ENCODE assay signal across 21 cellular contexts in the genomic region with DNA sequence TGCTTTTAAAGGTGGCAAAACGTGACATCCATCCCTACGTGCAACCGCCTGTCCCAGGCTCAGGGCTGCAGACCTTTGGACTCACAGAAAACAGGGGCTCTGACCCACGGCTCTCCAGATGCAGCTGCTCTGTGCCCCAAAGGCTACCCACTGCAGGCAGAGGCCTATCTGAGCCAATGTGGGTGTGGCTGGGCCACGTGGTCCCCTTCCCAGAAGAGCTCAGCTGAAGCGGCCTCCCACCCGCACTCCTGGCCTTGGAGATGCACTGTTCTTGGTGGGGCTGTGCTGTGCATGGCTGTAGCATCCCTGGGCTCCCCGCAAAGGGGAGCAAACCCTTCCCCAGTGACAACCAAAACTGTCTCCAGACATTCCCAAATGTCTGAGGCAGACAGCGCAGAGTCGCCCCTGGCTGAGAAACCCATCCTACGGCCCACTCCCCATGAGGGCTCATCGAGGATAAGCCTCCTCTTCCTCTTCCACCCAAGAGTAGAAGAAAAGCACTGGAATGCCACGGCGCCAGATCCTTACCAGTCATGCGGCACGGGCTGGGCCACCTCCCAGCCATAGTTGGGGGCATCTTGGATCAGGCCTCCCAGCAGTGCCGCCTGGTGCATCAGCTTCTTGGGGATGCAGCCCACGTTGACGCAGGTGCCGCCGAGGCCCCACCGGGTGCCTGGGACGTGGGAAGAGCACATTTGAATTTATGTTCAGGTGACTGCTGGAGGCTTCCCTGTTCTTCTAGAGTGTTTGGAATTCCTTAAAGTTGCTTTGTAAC. TPM values are rescaled to one million over a fixed set of nuclear protein-coding genes. Genes with fewer than 3 reads are reported as not detected.
DNase-seq lines count a peak whose midpoint lies in the region; ATAC-seq, FAIRE-seq and TF ChIP-seq lines count a peak whose summit lies in the region.
"Had no signal": no experiment of that assay in that cellular context is flagged by ENCODE, and none has a peak within 500 bp of the region (broad histone marks: within the 10 kb centered on the region; RNA-seq: fewer than 3 reads in every experiment).

No MANE protein-coding gene starts in this region.

- in situ Hi-C loops in K562 (cut with MboI) = no loop called here

- H3K4me3 Mint-ChIP-seq in T-helper 17 cell = no peak overlapping the region
- H3K4me3 Mint-ChIP-seq: B cell; CD4-positive, CD25-positive, alpha-beta regulatory T cell; CD8-positive, alpha-beta memory T cell; IgD-negative memory B cell had no signal

- intact Hi-C loops in K562 (cut with micrococcal nuclease) = no loop called here

- FAIRE-seq in K562 (lab: Jason Lieb, UNC) = no peak
- FAIRE-seq: GM12878, HepG2 had no signal

- H3K4me1 ChIP-seq in K562 (replicated peaks in 1 of 2; ENCODE audit: control insufficient read depth in 2 of 2, insufficient read depth in 2 of 2, low read length in 2 of 2) = peaks cover 0 to 26% of the 10 kb centered on the region in 2 experiments; a peak in 4 of 5 replicates
- H3K4me1 ChIP-seq: HAP-1 had no signal

- ATAC-seq in K562 (peak; percentile 80), omental fat pad (ENCODE audit: low FRiP score) (peak; percentile 22), HG02759 (IDR thresholded peaks at IDR 0.05; ENCODE audit: unreplicated experiment) (no peak), HG03097 (IDR thresholded peaks at IDR 0.05; ENCODE audit: low FRiP score, unreplicated experiment) (no peak), HG03135 (IDR thresholded peaks at IDR 0.05; ENCODE audit: unreplicated experiment) (no peak), T-helper 17 cell (no peak)
- ATAC-seq: GM12878, HepG2 had no signal

- CTCF ChIA-PET in K562 (lab: Yijun Ruan, JAX; ENCODE audit: low intra/inter-chr PET ratio) = no interaction called here

- TF ChIP-seq RAD21 in K562 (CRISPR knock-in tag; conservative IDR thresholded peaks at IDR 0.05 in 1 of 2, IDR thresholded peaks at IDR 0.05 in 1 of 2) = no peak

- 70% methylated on average over 23 of the region's 23 CpGs for WGBS in K562 (ENCODE audit: insufficient coverage, low coverage, missing lambda C conversion rate)

- H3K9ac ChIP-seq in K562 (ENCODE audit: insufficient read depth in 1 of 2, low read depth in 2 of 2, low read length in 2 of 2) = peak overlapping the region in 1 of 2 experiments; percentile 68; a peak in 2 of 4 replicates
- H3K9ac ChIP-seq: KMS-11 had no signal

- no peak overlapping the region for H3K27ac ChIP-seq in K562 (ENCODE audit: extremely low read depth, low read depth, low read length)
- H3K27ac ChIP-seq: KMS-11 had no signal

- no peaks in the 10 kb centered on the region for H3K27me3 Mint-ChIP-seq in T-helper 17 cell
- H3K27me3 Mint-ChIP-seq: B cell; CD4-positive, CD25-positive, alpha-beta regulatory T cell; CD8-positive, alpha-beta memory T cell; IgD-negative memory B cell had no signal

- no peak overlapping the region for H3K27ac Mint-ChIP-seq in T-helper 17 cell
- H3K27ac Mint-ChIP-seq: CD8-positive, alpha-beta memory T cell; IgD-negative memory B cell had no signal

- TF ChIP-seq POLR2A in K562 (conservative IDR thresholded peaks at IDR 0.05) = no peak

- BruUV-seq in K562 (replicated peaks; lab: Mats Ljungman, UMichigan) = no TSS peak

- H4K20me1 ChIP-seq in K562 (replicated peaks; ENCODE audit: control insufficient read depth, insufficient read depth, low read length) = no peaks in the 10 kb centered on the region

- no peak overlapping the region for H2AFZ ChIP-seq in K562 (ENCODE audit: low read depth, low read length)

- H3K9me3 ChIP-seq in K562 (replicated peaks; ENCODE audit: control insufficient read depth, insufficient read depth, low read depth, low read length) (no peaks in the 10 kb centered on the region), T-helper 17 cell (ENCODE audit: control insufficient read depth, low read length, poor library complexity, severe bottlenecking) (no peaks in the 10 kb centered on the region)
- H3K9me3 ChIP-seq: HAP-1 had no signal

- no peak for TF ChIP-seq EP300 in K562 (IDR thresholded peaks at IDR 0.05; ENCODE audit: low read length)

- H3K79me2 ChIP-seq in K562 (ENCODE audit: control insufficient read depth, insufficient read depth, low read length) = no peaks in the 10 kb centered on the region

- H3K4me3 ChIP-seq in H7 (ENCODE audit: insufficient read depth, low read depth, low read length) (no peak overlapping the region), K562 (no peak overlapping the region)
- H3K4me3 ChIP-seq: GM12878, HAP-1 had no signal

- DNase-seq in H7 (peak; percentile 46), K562 (ENCODE audit: extremely low read depth in 1 of 4, low spot score in 3 of 4) (peak; percentile 69 to 84 (median 72)), omental fat pad (ENCODE audit: low spot score) (no peak), T-helper 17 cell (no peak)
- DNase-seq: CD4-positive, CD25-positive, alpha-beta regulatory T cell; CD8-positive, alpha-beta memory T cell; COR-L47; DMS 273 treated with DMSO at 0.1 percent for 48 hours; DMS53; DND-41; EL; GOT3 had no signal

- no peak for TF ChIP-seq CTCF in K562 (IDR thresholded peaks at IDR 0.05 in 2 of 3, conservative IDR thresholded peaks at IDR 0.05 in 1 of 3; ENCODE audit: insufficient read depth in 2 of 3, low read depth in 1 of 3, low read length in 3 of 3)
- no peak for TF ChIP-seq CTCF in omental fat pad (IDR thresholded peaks at IDR 0.05)

- peaks cover 20% of the 10 kb centered on the region for H3K36me3 Mint-ChIP-seq in T-helper 17 cell (ENCODE audit: low read depth)

- no peak overlapping the region for H3K4me2 ChIP-seq in K562 (ENCODE audit: insufficient read depth, low read length)
- H3K4me2 ChIP-seq: KMS-11 had no signal

- H3K27me3 ChIP-seq in H7 (ENCODE audit: control insufficient read depth, insufficient read depth, low read length) (no peaks in the 10 kb centered on the region), K562 (ENCODE audit: control insufficient read depth in 2 of 2, insufficient read depth in 2 of 2, low read length in 2 of 2) (no peaks in the 10 kb centered on the region)

- H3K4me1 Mint-ChIP-seq in T-helper 17 cell = peaks cover 3% of the 10 kb centered on the region
- H3K4me1 Mint-ChIP-seq: B cell; CD8-positive, alpha-beta memory T cell had no signal

- no peaks in the 10 kb centered on the region for H3K9me1 ChIP-seq in K562 (ENCODE audit: control insufficient read depth, insufficient read depth, low read length)

- H3K36me3 ChIP-seq in H7 (replicated peaks; ENCODE audit: control insufficient read depth, insufficient read depth, low read length) = peaks cover under 1% of the 10 kb centered on the region; the same call in 1 of the 2 replicates
- H3K36me3 ChIP-seq in K562 (ENCODE audit: control insufficient read depth, insufficient read depth, low read length) = peaks cover 56% of the 10 kb centered on the region

- POLR2A ChIA-PET in K562 (lab: Yijun Ruan, JAX) = interaction anchor here (0.6 to 2.3 kb wide), 10 partner anchors 8 to 387 kb away, joined by 3 to 12 read pairs (median 4); a partner anchor contains a TSS

TF ChIP-seq in K562, 482 proteins besides CTCF, POLR2A, EP300 and RAD21 (continues in another document):
- TF ChIP-seq GABPB1 (CRISPR knock-in tag; IDR thresholded peaks at IDR 0.05) = no peak

RNA-seq across cellular contexts. Expression of a gene that starts 23.1 kb away (rescaled TPM):
- 1.4 and 1.7 TPM in 2 replicates for total RNA-seq in H7 (2014; rRNA removed; shearing (Covaris generic))
- 125 and 360 TPM in 2 replicates for total RNA-seq in K562 (2011; cell fraction: chromatin; rRNA removed; ENCODE audit: low replicate concordance)
- 500 and 649 TPM in 2 replicates for total RNA-seq in K562 (2011; cell fraction: nucleolus; rRNA removed)
- 301 and 358 TPM in 2 replicates for total RNA-seq in K562 (2011; cell fraction: nucleoplasm; rRNA removed)
- total RNA-seq in K562 (2014; rRNA removed) (334 and 497 TPM in 2 replicates), K562 (2014; rRNA removed; fragmentation: Illumina TruSeq; extraction: Trizol) (29.4 and 46.3 TPM in 2 replicates), K562 (2015; rRNA removed; fragmentation: Illumina TruSeq; extraction: Trizol) (155 and 156 TPM in 2 replicates), K562 (2021) (348 and 351 TPM in 2 replicates), omental fat pad (100 to 1,000 TPM; 166 to 214 (median 180) TPM), T-helper 17 cell (10 to 100 TPM; 28.2 to 37.3 TPM)
- polyA plus RNA-seq in K562 (2011; rRNA removed) (185 and 498 TPM in 2 replicates), K562 (2014; fragmentation: Illumina TruSeq; extraction: Trizol) (108 and 305 TPM in 2 replicates), K562 (2014; fragmentation: Nextera tagmentation; extraction: Ambion mirVana) (10 to 100 TPM; 12.5 to 39.6 TPM), K562 (2014; rRNA removed) (263 and 317 TPM in 2 replicates)
- polyA plus RNA-seq in K562 (2011; cell fraction: cytosol; rRNA removed) = 652 and 657 TPM in 2 replicates
- 321 and 432 TPM in 2 replicates for polyA plus RNA-seq in K562 (2011; cell fraction: nucleus; rRNA removed)
- polyA plus RNA-seq in K562 (2012) = 279 and 699 TPM in 2 replicates
- polyA minus RNA-seq in K562 (2011; rRNA and poly(A)+ RNA removed) = 92.9 and 123 TPM in 2 replicates
- polyA minus RNA-seq in K562 (2011; cell fraction: cytosol; rRNA and poly(A)+ RNA removed) = 148 and 344 TPM in 2 replicates
- polyA minus RNA-seq in K562 (2011; cell fraction: nucleus; rRNA and poly(A)+ RNA removed) = 63.8 and 154 TPM in 2 replicates

RNA-seq across cellular contexts. Expression of a gene that starts 23.1 kb away (rescaled TPM):
- total RNA-seq in H7 (2014; rRNA removed; shearing (Covaris generic)) = 3.3 and 5.0 TPM in 2 replicates
- 156 and 367 TPM in 2 replicates for total RNA-seq in K562 (2011; cell fraction: chromatin; rRNA removed; ENCODE audit: low replicate concordance)
- 176 and 216 TPM in 2 replicates for total RNA-seq in K562 (2011; cell fraction: nucleolus; rRNA removed)
- 160 and 165 TPM in 2 replicates for total RNA-seq in K562 (2011; cell fraction: nucleoplasm; rRNA removed)
- total RNA-seq in K562 (2014; rRNA removed) (49.4 and 60.7 TPM in 2 replicates), K562 (2014; rRNA removed; fragmentation: Illumina TruSeq; extraction: Trizol) (25.1 and 32.6 TPM in 2 replicates), K562 (2015; rRNA removed; fragmentation: Illumina TruSeq; extraction: Trizol) (45.9 and 50.4 TPM in 2 replicates), K562 (2021) (78.2 and 80.2 TPM in 2 replicates), omental fat pad (10 to 100 TPM; 10.1 to 24.4 (median 15.1) TPM), T-helper 17 cell (10 to 100 TPM; 16.8 to 25.6 TPM)
- polyA plus RNA-seq in K562 (2011; rRNA removed) (50.2 and 93.6 TPM in 2 replicates), K562 (2014; fragmentation: Illumina TruSeq; extraction: Trizol) (45.0 and 66.1 TPM in 2 replicates), K562 (2014; fragmentation: Nextera tagmentation; extraction: Ambion mirVana) (1 to 10 TPM; 3.3 to 4.4 TPM), K562 (2014; rRNA removed) (52.5 and 57.0 TPM in 2 replicates)
- 84.2 and 98.0 TPM in 2 replicates for polyA plus RNA-seq in K562 (2011; cell fraction: cytosol; rRNA removed)
- polyA plus RNA-seq in K562 (2011; cell fraction: nucleus; rRNA removed) = 148 and 181 TPM in 2 replicates
- polyA plus RNA-seq in K562 (2012) = 83.1 and 83.5 TPM in 2 replicates
- 44.4 and 47.5 TPM in 2 replicates for polyA minus RNA-seq in K562 (2011; rRNA and poly(A)+ RNA removed)
- 55.3 and 75.6 TPM in 2 replicates for polyA minus RNA-seq in K562 (2011; cell fraction: cytosol; rRNA and poly(A)+ RNA removed)
- polyA minus RNA-seq in K562 (2011; cell fraction: nucleus; rRNA and poly(A)+ RNA removed) = 57.4 and 103 TPM in 2 replicates

Comparison
In these comparisons a context has a peak if more than half of its experiments do, and no peak if none do; other contexts are left out.
1. DNase-seq: peak in H7 (single experiment) and K562 (4 of 4); none in omental fat pad (single experiment) and T-helper 17 cell (0 of 3).
2. ATAC-seq: peak in K562 (single experiment) and omental fat pad (single experiment); none in HG02759 (single experiment), HG03097 (single experiment), HG03135 (single experiment) and T-helper 17 cell (single experiment).
3. RNA of a gene that starts 23.1 kb away (total RNA-seq): 29.4 to 649 TPM in K562, 166 to 214 TPM in omental fat pad and 28.2 to 37.3 TPM in T-helper 17 cell; 1.4 to 1.7 TPM in H7; every median in the first group is over 10 times any median in the second.